ENCODE assay signal across 1 cellular context in the genomic region with DNA sequence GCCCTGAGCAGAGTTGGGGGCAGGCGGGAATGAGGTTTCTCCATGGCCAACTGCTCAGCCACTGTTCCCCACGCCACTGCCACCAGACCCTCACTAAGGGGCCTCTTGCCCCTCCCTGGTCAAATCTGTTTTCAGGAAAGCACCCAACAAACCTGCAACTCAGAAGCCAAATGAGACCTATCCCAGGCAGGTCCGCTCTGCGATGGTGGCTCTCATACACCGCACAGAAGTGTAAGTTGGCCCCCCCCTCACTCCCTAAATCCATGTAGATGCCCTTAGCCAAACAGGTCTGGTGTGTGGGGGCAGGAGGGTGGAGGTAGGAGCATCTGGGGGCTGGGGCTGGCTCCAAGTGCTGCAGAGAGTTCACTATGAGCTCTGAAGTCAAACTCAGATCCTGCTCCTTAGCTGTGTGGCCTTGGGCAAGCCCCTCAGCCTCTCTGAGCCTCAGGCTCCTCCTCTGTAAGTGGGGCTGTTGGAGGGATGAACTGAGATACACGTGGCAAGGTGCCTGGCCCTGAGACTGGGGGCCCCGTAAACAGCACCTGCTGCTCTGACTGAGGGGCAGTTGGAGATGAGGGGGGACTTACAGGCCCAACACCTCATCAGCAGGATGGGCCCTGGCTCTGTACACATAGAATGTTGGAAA.
TF ChIP-seq lines count a peak whose summit lies in the region.

No MANE protein-coding gene starts in this region.

TF ChIP-seq in WTC11, 78 proteins besides CTCF, POLR2A, EP300 and RAD21 (continued from another document):
- TF ChIP-seq, protein P1, sequence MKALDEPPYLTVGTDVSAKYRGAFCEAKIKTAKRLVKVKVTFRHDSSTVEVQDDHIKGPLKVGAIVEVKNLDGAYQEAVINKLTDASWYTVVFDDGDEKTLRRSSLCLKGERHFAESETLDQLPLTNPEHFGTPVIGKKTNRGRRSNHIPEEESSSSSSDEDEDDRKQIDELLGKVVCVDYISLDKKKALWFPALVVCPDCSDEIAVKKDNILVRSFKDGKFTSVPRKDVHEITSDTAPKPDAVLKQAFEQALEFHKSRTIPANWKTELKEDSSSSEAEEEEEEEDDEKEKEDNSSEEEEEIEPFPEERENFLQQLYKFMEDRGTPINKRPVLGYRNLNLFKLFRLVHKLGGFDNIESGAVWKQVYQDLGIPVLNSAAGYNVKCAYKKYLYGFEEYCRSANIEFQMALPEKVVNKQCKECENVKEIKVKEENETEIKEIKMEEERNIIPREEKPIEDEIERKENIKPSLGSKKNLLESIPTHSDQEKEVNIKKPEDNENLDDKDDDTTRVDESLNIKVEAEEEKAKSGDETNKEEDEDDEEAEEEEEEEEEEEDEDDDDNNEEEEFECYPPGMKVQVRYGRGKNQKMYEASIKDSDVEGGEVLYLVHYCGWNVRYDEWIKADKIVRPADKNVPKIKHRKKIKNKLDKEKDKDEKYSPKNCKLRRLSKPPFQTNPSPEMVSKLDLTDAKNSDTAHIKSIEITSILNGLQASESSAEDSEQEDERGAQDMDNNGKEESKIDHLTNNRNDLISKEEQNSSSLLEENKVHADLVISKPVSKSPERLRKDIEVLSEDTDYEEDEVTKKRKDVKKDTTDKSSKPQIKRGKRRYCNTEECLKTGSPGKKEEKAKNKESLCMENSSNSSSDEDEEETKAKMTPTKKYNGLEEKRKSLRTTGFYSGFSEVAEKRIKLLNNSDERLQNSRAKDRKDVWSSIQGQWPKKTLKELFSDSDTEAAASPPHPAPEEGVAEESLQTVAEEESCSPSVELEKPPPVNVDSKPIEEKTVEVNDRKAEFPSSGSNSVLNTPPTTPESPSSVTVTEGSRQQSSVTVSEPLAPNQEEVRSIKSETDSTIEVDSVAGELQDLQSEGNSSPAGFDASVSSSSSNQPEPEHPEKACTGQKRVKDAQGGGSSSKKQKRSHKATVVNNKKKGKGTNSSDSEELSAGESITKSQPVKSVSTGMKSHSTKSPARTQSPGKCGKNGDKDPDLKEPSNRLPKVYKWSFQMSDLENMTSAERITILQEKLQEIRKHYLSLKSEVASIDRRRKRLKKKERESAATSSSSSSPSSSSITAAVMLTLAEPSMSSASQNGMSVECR (CRISPR knock-in tag; IDR thresholded peaks at IDR 0.05; ENCODE audit: borderline replicate concordance) = no peak
- TF ChIP-seq, protein P2, sequence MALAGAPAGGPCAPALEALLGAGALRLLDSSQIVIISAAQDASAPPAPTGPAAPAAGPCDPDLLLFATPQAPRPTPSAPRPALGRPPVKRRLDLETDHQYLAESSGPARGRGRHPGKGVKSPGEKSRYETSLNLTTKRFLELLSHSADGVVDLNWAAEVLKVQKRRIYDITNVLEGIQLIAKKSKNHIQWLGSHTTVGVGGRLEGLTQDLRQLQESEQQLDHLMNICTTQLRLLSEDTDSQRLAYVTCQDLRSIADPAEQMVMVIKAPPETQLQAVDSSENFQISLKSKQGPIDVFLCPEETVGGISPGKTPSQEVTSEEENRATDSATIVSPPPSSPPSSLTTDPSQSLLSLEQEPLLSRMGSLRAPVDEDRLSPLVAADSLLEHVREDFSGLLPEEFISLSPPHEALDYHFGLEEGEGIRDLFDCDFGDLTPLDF (CRISPR knock-in tag; IDR thresholded peaks at IDR 0.05) = no peak
